In the genomic region with DNA sequence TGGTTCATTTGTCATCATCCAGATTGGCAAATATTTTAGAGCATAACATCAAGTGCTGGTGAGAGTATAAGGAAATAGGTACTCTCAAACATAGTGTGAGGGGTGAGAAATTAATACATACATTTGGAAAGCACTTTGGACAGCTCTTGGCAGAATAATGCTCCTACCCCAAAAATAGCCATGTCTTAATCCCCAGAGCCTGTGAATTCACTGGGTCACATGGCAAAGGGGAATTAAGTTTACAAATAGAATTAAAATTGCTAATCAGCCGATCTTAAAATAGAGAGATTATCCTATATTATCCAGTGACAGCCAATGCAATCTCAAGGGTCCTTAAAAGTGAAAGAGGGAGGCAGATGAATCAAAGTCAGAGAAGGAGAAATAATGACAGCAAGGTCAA, we compare ENCODE assay signal across 27 cellular contexts. TPM values are rescaled to one million over a fixed set of nuclear protein-coding genes. Genes with fewer than 3 reads are reported as not detected.
"Had no signal": no experiment of that assay in that cellular context is flagged by ENCODE, and none has a peak within 500 bp of the region (broad histone marks: within the 10 kb centered on the region; RNA-seq: fewer than 3 reads in every experiment).

No MANE protein-coding gene starts in this region.

- H3K4me1 ChIP-seq: heart left ventricle, parathyroid adenoma, psoas muscle, suprapubic skin, tibial artery had no signal

- H3K9me3 ChIP-seq: heart left ventricle, psoas muscle, sigmoid colon, suprapubic skin, tibial artery had no signal

- DNase-seq: activated CD4-positive, alpha-beta T cell treated with anti-CD3 and anti-CD28 coated beads for 1 hour; activated CD4-positive, alpha-beta T cell treated with anti-CD3 and anti-CD28 coated beads, Interleukin-2, amount 50 U/mL, for 1 hour; activated CD8-positive, alpha-beta memory T cell treated with anti-CD3 and anti-CD28 coated beads, Interleukin-2, amount 10 ng/mL, durations not matched to agents 7 days and 5 days; activated CD8-positive, alpha-beta T cell treated with anti-CD3 and anti-CD28 coated beads for 36 hours; activated naive CD4-positive, alpha-beta T cell treated with Interleukin-2 at 50 U/mL for 16 hours; activated T-cell treated with anti-CD3 and anti-CD28 coated beads, Interleukin-2, amount 50 U/mL, for 72 hours; anterior cingulate cortex; endodermal cell; foreskin fibroblast; heart left ventricle; hypothalamus; immature natural killer cell; kidney; left colon; midbrain; naive thymus-derived CD8-positive, alpha-beta T cell; nucleus accumbens; psoas muscle; sigmoid colon; stimulated activated CD4-positive, alpha-beta T cell treated with anti-CD3 and anti-CD28 coated beads, Interleukin-1b, Interleukin-23, amount 100 ng/mL, for 48 hours; stimulated activated naive CD4-positive, alpha-beta T cell; T-helper 2 cell; tibial artery had no signal

- H3K4me3 ChIP-seq: heart left ventricle, psoas muscle, sigmoid colon, smooth muscle cell, suprapubic skin, tibial artery had no signal

- H3K36me3 ChIP-seq: heart left ventricle, sigmoid colon, suprapubic skin, tibial artery had no signal

- ATAC-seq: activated CD8-positive, alpha-beta memory T cell treated with anti-CD3 and anti-CD28 coated beads, Interleukin-2, amount 10 ng/mL, durations not matched to agents 7 days and 5 days; activated CD8-positive, alpha-beta T cell treated with anti-CD3 and anti-CD28 coated beads for 36 hours; activated T-cell treated with anti-CD3 and anti-CD28 coated beads, Interleukin-2, amount 50 U/mL, for 72 hours; esophagus mucosa; heart left ventricle; left colon; naive thymus-derived CD8-positive, alpha-beta T cell; psoas muscle had no signal

RNA-seq across cellular contexts. Expression of a gene that starts 38.8 kb away (rescaled TPM):
- total RNA-seq: activated CD8-positive, alpha-beta memory T cell treated with anti-CD3 and anti-CD28 coated beads, Interleukin-2, amount 10 ng/mL, durations not matched to agents 7 days and 5 days; activated CD8-positive, alpha-beta T cell treated with anti-CD3 and anti-CD28 coated beads for 36 hours; activated T-cell treated with anti-CD3 and anti-CD28 coated beads, Interleukin-2, amount 50 U/mL, for 72 hours; endodermal cell; esophagus mucosa; heart left ventricle; naive thymus-derived CD8-positive, alpha-beta T cell had no signal
